Comparison of ENCODE assay signal across 8 cellular contexts in genomic region chr1:171188388-171189266, GRCh38. TPM values are rescaled to one million over a fixed set of nuclear protein-coding genes. Genes with fewer than 3 reads are reported as not detected.
DNase-seq lines count a peak whose midpoint lies in the region; ATAC-seq and TF ChIP-seq lines count a peak whose summit lies in the region.

No MANE protein-coding gene starts in this region.

- peak; percentile 95 for ATAC-seq in WTC11

- H3K27ac ChIP-seq in HEK293 (ENCODE audit: extremely low read depth, low read depth, low read length), result no peak overlapping the region
- peak overlapping the region in 1 of 2 donors; percentile 9 for H3K27ac ChIP-seq in uterus

- TF ChIP-seq CTCF in HEK293 (tag by site-specific recombination; IDR thresholded peaks at IDR 0.05) (no peak), WTC11 (IDR thresholded peaks at IDR 0.05) (peak; percentile 82), nephron progenitor cell (IDR thresholded peaks at IDR 0.05) (peak; percentile 56), uterus (IDR thresholded peaks at IDR 0.05) (peak; percentile 51 to 62 (median 56))

- H3K27ac Mint-ChIP-seq in WTC11 (no peak overlapping the region), nephron progenitor cell (no peak overlapping the region)

- no peak overlapping the region for H3K4me3 Mint-ChIP-seq in WTC11
- H3K4me3 Mint-ChIP-seq in nephron progenitor cell, result no peak overlapping the region

- H3K36me3 Mint-ChIP-seq in WTC11 (no peaks in the 10 kb centered on the region), nephron progenitor cell (ENCODE audit: low read depth) (no peaks in the 10 kb centered on the region)

- H3K4me1 ChIP-seq in HEK293 (ENCODE audit: control insufficient read depth, insufficient read depth, low read length) (no peaks in the 10 kb centered on the region), uterus (no peaks in the 10 kb centered on the region)

- CTCF ChIA-PET in HEK293 (lab: Yijun Ruan, JAX) (interaction anchor here (0.6 to 1.2 kb wide), 16 partner anchors 8 to 541 kb away, joined by 3 to 8 read pairs (median 3); partner anchors contain the start of gene FMO4), WTC11 (lab: Charles Lee) (interaction anchor here (0.6 to 1.9 kb wide), 11 partner anchors 9 to 1227 kb away, joined by 3 to 18 read pairs (median 4); partner anchors contain the start of gene FMO4)

- intact Hi-C loops in uterus (cut with DNase I; ENCODE audit: low total_unique reads), result no loop called here

- no peaks in the 10 kb centered on the region for H3K9me3 Mint-ChIP-seq in WTC11
- no peaks in the 10 kb centered on the region for H3K9me3 Mint-ChIP-seq in nephron progenitor cell

- H3K9me3 ChIP-seq in HEK293 (ENCODE audit: control insufficient read depth, insufficient read depth, low read depth, low read length), result no peaks in the 10 kb centered on the region
- no peaks in the 10 kb centered on the region for H3K9me3 ChIP-seq in uterus

- H3K36me3 ChIP-seq in HEK293 (ENCODE audit: control insufficient read depth in 2 of 2, insufficient read depth in 1 of 2, low read length in 2 of 2) (no peaks in the 10 kb centered on the region), uterus (no peaks in the 10 kb centered on the region)

- TF ChIP-seq POLR2A in erythroblast (IDR thresholded peaks at IDR 0.05; ENCODE audit: low read length) (no peak), uterus (IDR thresholded peaks at IDR 0.05) (no peak)

- H3K4me3 ChIP-seq in HEK293 (ENCODE audit: low read depth, low read length) (no peak overlapping the region), uterus (no peak overlapping the region)

- peak; percentile 6 for DNase-seq in activated T-cell treated with anti-CD3 and anti-CD28 coated beads for 1 hour (ENCODE audit: low read depth)
- DNase-seq in activated T-cell treated with anti-CD3 and anti-CD28 coated beads, Interleukin-2, amount 50 U/mL, for 1 hour, result no peak
- DNase-seq in NCI-H1694 treated with DMSO at 0.1 percent for 48 hours (lab: John Stamatoyannopoulos, UW), result peak; percentile 43
- DNase-seq in WTC11 (ENCODE audit: low spot score), result peak; percentile 57
- peak; percentile 46 to 74 for DNase-seq in erythroblast (lab: John Stamatoyannopoulos, UW)
- DNase-seq in nephron progenitor cell, result peak; percentile 9
- peak; percentile 25 to 62 for DNase-seq in uterus

- no peaks in the 10 kb centered on the region for H3K27me3 Mint-ChIP-seq in WTC11 (ENCODE audit: low read depth)
- no peaks in the 10 kb centered on the region for H3K27me3 Mint-ChIP-seq in nephron progenitor cell (ENCODE audit: low read depth, poor library complexity)

- H3K27me3 ChIP-seq in uterus, result no peaks in the 10 kb centered on the region

- POLR2A ChIA-PET in HEK293 (lab: Yijun Ruan, JAX), result no interaction called here
- POLR2A ChIA-PET in WTC11 (lab: Charles Lee), result no interaction called here

- H3K4me1 Mint-ChIP-seq in WTC11 (peaks cover 7% of the 10 kb centered on the region), nephron progenitor cell (peaks cover 15% of the 10 kb centered on the region)

TF ChIP-seq in HEK293, 187 proteins besides CTCF, POLR2A, EP300 and RAD21:
- TF ChIP-seq ZNF654 (tag by site-specific recombination; IDR thresholded peaks at IDR 0.05; ENCODE audit: low read depth), result peak; percentile 61
- TF ChIP-seq ZNF19 (tag by site-specific recombination; IDR thresholded peaks at IDR 0.05; ENCODE audit: low read depth), result no peak

TF ChIP-seq in WTC11, 78 proteins besides CTCF, POLR2A, EP300 and RAD21:
- no peak for TF ChIP-seq ZNF232 (CRISPR knock-in tag; IDR thresholded peaks at IDR 0.05)
- TF ChIP-seq MYBL2 (CRISPR knock-in tag; IDR thresholded peaks at IDR 0.05), result no peak
- no peak for TF ChIP-seq IRF1 (CRISPR knock-in tag; IDR thresholded peaks at IDR 0.05)
- TF ChIP-seq NR2C2 (CRISPR knock-in tag; IDR thresholded peaks at IDR 0.05), result no peak
- TF ChIP-seq SMAD3 (CRISPR knock-in tag; IDR thresholded peaks at IDR 0.05; ENCODE audit: borderline replicate concordance), result no peak
- no peak for TF ChIP-seq USF2 (CRISPR knock-in tag; IDR thresholded peaks at IDR 0.05)
- no peak for TF ChIP-seq TP53 (CRISPR knock-in tag; IDR thresholded peaks at IDR 0.05)
- TF ChIP-seq ZNF671 (CRISPR knock-in tag; IDR thresholded peaks at IDR 0.05), result no peak
- no peak for TF ChIP-seq TEAD4 (CRISPR knock-in tag; IDR thresholded peaks at IDR 0.05)
- TF ChIP-seq HMGA2 (CRISPR knock-in tag; IDR thresholded peaks at IDR 0.05), result no peak

RNA-seq across cellular contexts. Expression of gene FMO2, which starts 3.5 kb away (rescaled TPM):
- 0.16 to 0.23 TPM in 2 of 3 replicates, not detected in the other for total RNA-seq in WTC11 (2021)
- total RNA-seq in uterus, result 10 to 100 TPM in 3 of 4 donors, 1 to 10 TPM in 1; 1.9 to 74.4 (median 29.4) TPM

RNA-seq across cellular contexts. Expression of gene FMO1, which starts 59.7 kb away (rescaled TPM):
- 0.30 TPM in 1 of 3 replicates, not detected in the others for total RNA-seq in WTC11 (2021)
- 10 to 100 TPM in 1 of 4 donors, 1 to 10 TPM in 2, under 1 TPM in 1; 0.77 to 14.1 (median 2.7) TPM for total RNA-seq in uterus
